Comparison of ENCODE assay signal across 1 cellular context in genomic region chr7:141562972-141563371, GRCh38.
TF ChIP-seq lines count a peak whose summit lies in the region.

No MANE protein-coding gene starts in this region.

TF ChIP-seq in HEK293T, 16 proteins besides CTCF, POLR2A, EP300 and RAD21:
- no peak for TF ChIP-seq PKNOX1 (IDR thresholded peaks at IDR 0.05)
